ENCODE assay signal across 9 cellular contexts in genomic region chrX:10633722-10634121, GRCh38. TPM values are rescaled to one million over a fixed set of nuclear protein-coding genes. Genes with fewer than 3 reads are reported as not detected.
A peak's percentile ranks its signal among the peaks of the same experiment; 100 is the strongest.
DNase-seq lines count a peak whose midpoint lies in the region; ATAC-seq, FAIRE-seq and TF ChIP-seq lines count a peak whose summit lies in the region.
"Had no signal": no experiment of that assay in that cellular context is flagged by ENCODE, and none has a peak within 500 bp of the region (broad histone marks: within the 10 kb centered on the region; RNA-seq: fewer than 3 reads in every experiment).

No MANE protein-coding gene starts in this region.

- no peaks in the 10 kb centered on the region for H3K36me3 ChIP-seq in HEK293 (ENCODE audit: control insufficient read depth in 2 of 2, insufficient read depth in 1 of 2, low read length in 2 of 2)
- H3K36me3 ChIP-seq in PC-9 (ENCODE audit: low read depth) = no peaks in the 10 kb centered on the region

- H3K27ac ChIP-seq in HEK293 (ENCODE audit: extremely low read depth, low read depth, low read length) (no peak overlapping the region), PC-9 (peak overlapping the region; percentile 84)

- H3K4me3 ChIP-seq in HEK293 (ENCODE audit: low read depth, low read length) (no peak overlapping the region), PC-9 (peak overlapping the region; percentile 37; the same call in 1 of the 2 replicates)

- no peaks in the 10 kb centered on the region for H4K20me1 ChIP-seq in PC-9 (ENCODE audit: insufficient read depth)

- CTCF ChIA-PET in HEK293 (lab: Yijun Ruan, JAX) = no interaction called here
- CTCF ChIA-PET in PC-9 (lab: Charles Lee) = no interaction called here

- H3F3A ChIP-seq in PC-9 (ENCODE audit: insufficient read depth, low read depth) = peaks cover 24% of the 10 kb centered on the region

- no peak overlapping the region for H2AFZ ChIP-seq in PC-9

- H3K27me3 ChIP-seq in PC-9 (ENCODE audit: insufficient read depth, low read depth) = no peaks in the 10 kb centered on the region

- DNase-seq in PC-9 (peak; percentile 52 to 87), fibroblast of the conjunctiva (ENCODE audit: low read depth) (peak; percentile 68), renal cortical epithelial cell (ENCODE audit: low read depth) (peak; percentile 92), GM12891 (ENCODE audit: insufficient read length, low spot score) (no peak), NCI-H82 (lab: John Stamatoyannopoulos, UW) (no peak)
- no peak for DNase-seq in effector CD8-positive, alpha-beta T cell (lab: John Stamatoyannopoulos, UW)

- no peak for TF ChIP-seq POLR2A in GM12891 (IDR thresholded peaks at IDR 0.05; ENCODE audit: low read depth, low read length)

- H3K4me2 ChIP-seq in PC-9 = peak overlapping the region; percentile 67

- FAIRE-seq in GM12891 (lab: Jason Lieb, UNC) = no peak
- FAIRE-seq: GM19239 had no signal

- no peaks in the 10 kb centered on the region for H3K9me3 ChIP-seq in HEK293 (ENCODE audit: control insufficient read depth, insufficient read depth, low read depth, low read length)
- H3K9me3 ChIP-seq in PC-9 (ENCODE audit: insufficient read depth, low read depth) = no peaks in the 10 kb centered on the region

- TF ChIP-seq CTCF in HEK293 (tag by site-specific recombination; IDR thresholded peaks at IDR 0.05) = no peak
- no peak for TF ChIP-seq CTCF in PC-9 (conservative IDR thresholded peaks at IDR 0.05)

- H3K9me2 ChIP-seq in PC-9 (ENCODE audit: insufficient read depth) = no peaks in the 10 kb centered on the region

- H3K4me1 ChIP-seq in HEK293 (ENCODE audit: control insufficient read depth, insufficient read depth, low read length) (no peaks in the 10 kb centered on the region), PC-9 (replicated peaks; ENCODE audit: insufficient read depth) (peaks cover 57% of the 10 kb centered on the region)

- no peaks in the 10 kb centered on the region for H3K79me2 ChIP-seq in PC-9 (ENCODE audit: low read depth)

- no peak for ATAC-seq in HG02759 (IDR thresholded peaks at IDR 0.05; ENCODE audit: unreplicated experiment)

- intact Hi-C loops in PC-9 (cut with micrococcal nuclease; ENCODE audit: unreplicated experiment) = loop anchor here (1.0 to 10.0 kb wide), 5 partner anchors 13 to 649 kb away; partner anchors contain the start of gene MID1

- no TSS peak for BruUV-seq in PC-9 (replicated peaks; lab: Mats Ljungman, UMichigan)

- POLR2A ChIA-PET in HEK293 (lab: Yijun Ruan, JAX) (no interaction called here), PC-9 (lab: Charles Lee; ENCODE audit: unreplicated experiment) (no interaction called here)

TF ChIP-seq in HEK293, 187 proteins besides CTCF, POLR2A, EP300 and RAD21 (continues in another document):
- TF ChIP-seq ZNF23 (tag by site-specific recombination; IDR thresholded peaks at IDR 0.05; ENCODE audit: borderline replicate concordance) = no peak
- no peak for TF ChIP-seq ZNF610 (tag by site-specific recombination; IDR thresholded peaks at IDR 0.05; ENCODE audit: borderline replicate concordance)
- no peak for TF ChIP-seq ZBTB8A (tag by site-specific recombination; IDR thresholded peaks at IDR 0.05)
- TF ChIP-seq ATF2 (tag by site-specific recombination; IDR thresholded peaks at IDR 0.05; ENCODE audit: low read depth) = peak; percentile 66; the same call in 1 of the 2 replicates
- TF ChIP-seq ZNF48 (tag by site-specific recombination; IDR thresholded peaks at IDR 0.05) = no peak
- TF ChIP-seq ZNF10 (tag by site-specific recombination; IDR thresholded peaks at IDR 0.05) = peak; percentile 36; the same call in 1 of the 2 replicates
- TF ChIP-seq KLF8 (tag by site-specific recombination; IDR thresholded peaks at IDR 0.05) = peak; percentile 39; the same call in 1 of the 2 replicates
- no peak for TF ChIP-seq ZNF423 (tag by site-specific recombination; IDR thresholded peaks at IDR 0.05)
- no peak for TF ChIP-seq SCRT1 (tag by site-specific recombination; IDR thresholded peaks at IDR 0.05; ENCODE audit: borderline replicate concordance)
- TF ChIP-seq ZEB2 (tag by site-specific recombination; IDR thresholded peaks at IDR 0.05) = peak; percentile 35; the same call in 1 of the 2 replicates
- no peak for TF ChIP-seq BCL11B (tag by site-specific recombination; IDR thresholded peaks at IDR 0.05; ENCODE audit: low read depth)
- no peak for TF ChIP-seq HOXA7 (CRISPR knock-in tag; IDR thresholded peaks at IDR 0.05; ENCODE audit: borderline replicate concordance)
- no peak for TF ChIP-seq GLIS1 (tag by site-specific recombination; IDR thresholded peaks at IDR 0.05)
- no peak for TF ChIP-seq REPIN1 (tag by site-specific recombination; IDR thresholded peaks at IDR 0.05; ENCODE audit: low read depth)
- TF ChIP-seq INSM2 (tag by site-specific recombination; IDR thresholded peaks at IDR 0.05) = peak; percentile 61; the same call in 1 of the 2 replicates

TF ChIP-seq in GM12891, 5 proteins besides CTCF, POLR2A, EP300 and RAD21:
- no peak for TF ChIP-seq SPI1 (IDR thresholded peaks at IDR 0.05; ENCODE audit: low read depth, low read length)
- TF ChIP-seq POLR2AphosphoS5 (IDR thresholded peaks at IDR 0.05; ENCODE audit: low read depth, low read length) = no peak
- no peak for TF ChIP-seq PAX5 (IDR thresholded peaks at IDR 0.05; ENCODE audit: insufficient read depth, low read length, severe bottlenecking)
- TF ChIP-seq POU2F2 (IDR thresholded peaks at IDR 0.05; ENCODE audit: low read depth, low read length) = no peak
- TF ChIP-seq TAF1 (IDR thresholded peaks at IDR 0.05; ENCODE audit: low read depth, low read length) = no peak

RNA-seq across cellular contexts. Expression of gene MID1, which starts 13.3 kb away (rescaled TPM):
- total RNA-seq in PC-9 (2021) (57.0 and 79.5 TPM in 2 replicates), renal cortical epithelial cell (10.2 and 26.6 TPM in 2 replicates)
- 0.18 TPM for polyA plus RNA-seq in GM12891 (2012; ENCODE audit: low read depth, missing spikeins)

Comparison
In these comparisons a context has a peak if more than half of its experiments do, and no peak if none do; other contexts are left out.
1. DNase-seq: peak in PC-9 (2 of 2), fibroblast of the conjunctiva (single experiment) and renal cortical epithelial cell (single experiment); none in GM12891 (single experiment), effector CD8-positive, alpha-beta T cell (single experiment) and NCI-H82 (single experiment).